8 cellular contexts compared by ENCODE assay signal in genomic region chr15:32994810-32995424, GRCh38.
DNase-seq lines count a peak whose midpoint lies in the region; ATAC-seq and TF ChIP-seq lines count a peak whose summit lies in the region.

No MANE protein-coding gene starts in this region.

- no peaks in the 10 kb centered on the region for H3K9me3 ChIP-seq in left lung

- H3K4me1 ChIP-seq in left lung, result no peaks in the 10 kb centered on the region

- DNase-seq in Daoy (ENCODE audit: low read depth) (peak; percentile 15), amniotic epithelial cell (ENCODE audit: low read depth) (peak; percentile 43), left lung (no peak), OCI-M2 (lab: John Stamatoyannopoulos, UW; ENCODE audit: unreplicated experiment) (no peak)

- ATAC-seq in left lung (peak; percentile 59), GM18517 (IDR thresholded peaks at IDR 0.05; ENCODE audit: unreplicated experiment) (no peak), HG03139 (IDR thresholded peaks at IDR 0.05; ENCODE audit: unreplicated experiment) (no peak), HG03108 (IDR thresholded peaks at IDR 0.05; ENCODE audit: unreplicated experiment) (no peak)

- H3K36me3 ChIP-seq in left lung, result no peaks in the 10 kb centered on the region

- intact Hi-C loops in left lung (cut with DNase I), result loop anchor here in 1 of 2 donors (10.0 kb wide), 1 partner anchor 330 kb away; no protein-coding TSS in a partner anchor

- no peaks in the 10 kb centered on the region for H3K27me3 ChIP-seq in left lung

- H3K27ac ChIP-seq in left lung, result no peak overlapping the region

- TF ChIP-seq CTCF in LNCAP (IDR thresholded peaks at IDR 0.05), result peak; percentile 68
- peak; percentile 46 to 56 for TF ChIP-seq CTCF in left lung (IDR thresholded peaks at IDR 0.05)

- H3K4me3 ChIP-seq in left lung, result no peak overlapping the region

Comparison
In these comparisons a context has a peak if more than half of its experiments do, and no peak if none do; other contexts are left out.
1. DNase-seq: peak in Daoy (single experiment) and amniotic epithelial cell (single experiment); none in left lung (0 of 2) and OCI-M2 (single experiment).